In the genomic region with DNA sequence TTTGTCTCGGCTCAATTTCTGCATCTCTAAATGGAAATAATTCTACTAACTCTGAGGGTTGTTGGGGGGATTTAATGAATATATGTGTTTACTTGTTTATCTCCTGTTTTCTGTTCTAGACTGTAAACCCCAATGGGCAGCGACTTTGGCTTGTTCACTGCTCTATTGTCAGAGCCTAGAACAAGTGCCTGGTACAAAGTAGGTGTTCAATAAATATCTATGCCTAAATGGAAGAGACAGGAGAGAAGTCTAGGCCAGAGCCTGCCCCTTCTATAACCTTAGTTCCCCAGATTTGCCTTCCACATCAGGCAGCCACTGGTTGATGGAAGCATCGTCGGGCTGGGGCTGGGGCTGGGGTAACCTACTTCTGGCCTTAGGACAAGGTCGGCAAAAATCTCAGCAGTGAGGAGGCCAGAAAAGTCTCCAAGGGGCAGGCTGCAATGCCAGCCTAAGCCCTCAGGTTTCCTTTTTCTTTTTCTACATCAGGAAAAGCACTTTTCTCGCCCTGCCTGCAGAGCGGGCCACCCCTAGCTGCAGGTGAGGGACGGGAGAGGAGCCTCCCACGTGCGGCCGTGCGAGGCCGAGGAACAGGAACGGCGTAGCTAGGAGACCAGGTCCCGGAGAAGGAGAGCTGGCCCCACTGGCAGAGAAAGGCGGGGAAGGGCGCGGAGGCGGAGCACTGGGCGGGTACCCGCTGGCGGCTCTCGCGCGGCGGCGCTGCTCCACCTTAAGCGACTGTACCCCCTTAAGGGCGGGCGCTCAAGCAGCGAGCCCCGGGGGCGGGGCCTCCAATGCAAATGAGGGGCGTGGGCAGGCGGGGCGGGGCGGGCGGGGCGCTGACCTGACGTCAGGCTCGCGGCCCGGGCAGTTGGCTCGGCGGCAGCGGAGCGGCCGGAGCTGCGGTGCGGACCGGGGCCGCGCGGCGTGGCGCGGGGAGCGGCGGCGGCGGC, we compare ENCODE assay signal across 8 cellular contexts. TPM values are rescaled to one million over a fixed set of nuclear protein-coding genes. Genes with fewer than 3 reads are reported as not detected.
DNase-seq lines count a peak whose midpoint lies in the region; ATAC-seq and TF ChIP-seq lines count a peak whose summit lies in the region.

A gene (plus strand): TSS at position 867 of the 950 bp plus-strand sequence. CDS start 98 bp downstream, outside the sequence.

- H3K27me3 Mint-ChIP-seq in Caco-2 (ENCODE audit: insufficient read depth, unreplicated experiment): no peaks in the 10 kb centered on the region
- no peaks in the 10 kb centered on the region for H3K27me3 Mint-ChIP-seq in endodermal cell (ENCODE audit: insufficient read depth)
- no peaks in the 10 kb centered on the region for H3K27me3 Mint-ChIP-seq in mesothelial cell of epicardium (ENCODE audit: low read depth)

- H3K27me3 ChIP-seq in Caco-2 (replicated peaks; ENCODE audit: control insufficient read depth, insufficient read depth, low read length) (no peaks in the 10 kb centered on the region), endodermal cell (ENCODE audit: control insufficient read depth, insufficient read depth, low read length, poor library complexity, severe bottlenecking) (no peaks in the 10 kb centered on the region)

- POLR2A ChIA-PET in Caco-2 (lab: Charles Lee): interaction anchor here (0.6 to 1.5 kb wide), 14 partner anchors 11 to 514 kb away, joined by 3 to 12 read pairs (median 5); a partner anchor contains a TSS

- DNase-seq in Caco-2 (peak; percentile 96), HUDEP-2 (lab: John Stamatoyannopoulos, UW; ENCODE audit: unreplicated experiment in 76 of 76) (peak in 74 of 76 experiments; percentile 5 to 93 (median 86)), NOMO-1 treated with dmso at 0.1 percent for 144 hours (lab: John Stamatoyannopoulos, UW; ENCODE audit: unreplicated experiment) (peak; percentile 92), endodermal cell (peak; percentile 98), mesothelial cell of epicardium (ENCODE audit: low spot score in 2 of 2, unreplicated experiment in 2 of 2) (peak; percentile 84 to 90)
- DNase-seq in activated CD8-positive, alpha-beta memory T cell treated with anti-CD3 and anti-CD28 coated beads, Interleukin-2, amount 50 U/mL, for 1 hour (ENCODE audit: extremely low read depth): peak; percentile 75
- DNase-seq in stimulated activated CD8-positive, alpha-beta memory T cell treated with anti-CD3 and anti-CD28 coated beads, Interleukin-15, amount 100 ng/mL, for 4 hours (ENCODE audit: low read depth in 2 of 2): peak; percentile 85 to 86

- H3K4me3 ChIP-seq in Caco-2 (ENCODE audit: low read depth, low read length): peak within 1 kb of the TSS; percentile 91
- peak within 1 kb of the TSS; percentile 89 for H3K4me3 ChIP-seq in endodermal cell (ENCODE audit: low read length)

- H3K4me3 Mint-ChIP-seq in Caco-2 (ENCODE audit: unreplicated experiment) (peak within 1 kb of the TSS; percentile 76), endodermal cell (peak within 1 kb of the TSS; percentile 70), mesothelial cell of epicardium (peak within 1 kb of the TSS; percentile 87)

- no peaks in the 10 kb centered on the region for H3K9me3 ChIP-seq in Caco-2
- H3K9me3 ChIP-seq in endodermal cell (ENCODE audit: control insufficient read depth, low read length): no peaks in the 10 kb centered on the region

- ATAC-seq in GM21390 (IDR thresholded peaks at IDR 0.05; ENCODE audit: unreplicated experiment): peak; percentile 86

- H3K36me3 Mint-ChIP-seq in Caco-2 (ENCODE audit: insufficient read depth, unreplicated experiment): peaks cover 10% of the 10 kb centered on the region
- H3K36me3 Mint-ChIP-seq in endodermal cell (ENCODE audit: low read depth): no peaks in the 10 kb centered on the region
- H3K36me3 Mint-ChIP-seq in mesothelial cell of epicardium: no peaks in the 10 kb centered on the region

- CTCF ChIA-PET in Caco-2 (lab: Charles Lee): interaction anchor here (0.6 to 1.6 kb wide), 18 partner anchors 14 to 425 kb away, joined by 3 to 12 read pairs (median 5); a partner anchor contains a TSS

- peaks cover under 1% of the 10 kb centered on the region; the same call in 1 of the 2 replicates for H3K36me3 ChIP-seq in Caco-2 (ENCODE audit: control insufficient read depth, insufficient read depth, low read length)
- H3K36me3 ChIP-seq in endodermal cell (ENCODE audit: control insufficient read depth, insufficient read depth, low read length): no peaks in the 10 kb centered on the region

- H3K9ac ChIP-seq in endodermal cell (ENCODE audit: extremely low read depth, low read length, poor library complexity, severe bottlenecking): peak within 1 kb of the TSS; percentile 34

- H3K9me3 Mint-ChIP-seq in Caco-2 (ENCODE audit: unreplicated experiment) (no peaks in the 10 kb centered on the region), endodermal cell (no peaks in the 10 kb centered on the region), mesothelial cell of epicardium (no peaks in the 10 kb centered on the region)

- intact Hi-C loops in Caco-2 (cut with micrococcal nuclease; ENCODE audit: unreplicated experiment): loop anchor here (1.0 to 5.0 kb wide), 4 partner anchors 20 to 122 kb away; a partner anchor contains a TSS

- H3K27ac Mint-ChIP-seq in Caco-2 (ENCODE audit: unreplicated experiment) (peak within 1 kb of the TSS; percentile 77), endodermal cell (peak within 1 kb of the TSS; percentile 89), mesothelial cell of epicardium (peak within 1 kb of the TSS; percentile 74)

- no TSS peak for BruUV-seq in Caco-2 (replicated peaks; lab: Mats Ljungman, UMichigan)

- peaks cover 33% of the 10 kb centered on the region for H3K4me1 ChIP-seq in Caco-2
- H3K4me1 ChIP-seq in endodermal cell (ENCODE audit: control insufficient read depth, insufficient read depth, low read length): no peaks in the 10 kb centered on the region

- TF ChIP-seq CTCF in Caco-2 (IDR thresholded peaks at IDR 0.05; ENCODE audit: insufficient read depth in 1 of 2, low read depth in 1 of 2, low read length in 1 of 2, severe bottlenecking in 1 of 2, unreplicated experiment in 1 of 2): peak in 1 of 2 experiments; percentile 37
- TF ChIP-seq CTCF in endodermal cell (conservative IDR thresholded peaks at IDR 0.05): no peak
- TF ChIP-seq CTCF in mesothelial cell of epicardium (IDR thresholded peaks at IDR 0.05; ENCODE audit: unreplicated experiment): no peak

- peaks cover 29% of the 10 kb centered on the region for H3K4me1 Mint-ChIP-seq in Caco-2 (ENCODE audit: low read depth, unreplicated experiment)
- peaks cover 41% of the 10 kb centered on the region for H3K4me1 Mint-ChIP-seq in endodermal cell
- H3K4me1 Mint-ChIP-seq in mesothelial cell of epicardium: peaks cover 47% of the 10 kb centered on the region

- 6 to 10% methylated on average over 21 to 62 of the region's 62 CpGs for WGBS in endodermal cell (ENCODE audit: insufficient coverage in 1 of 2, insufficient read length in 1 of 2), 2 experiments

- H3K27ac ChIP-seq in endodermal cell (ENCODE audit: low read depth, low read length): no peak within 1 kb of the TSS

RNA-seq across cellular contexts. Expression of the gene that starts here (rescaled TPM):
- total RNA-seq in Caco-2 (2022) (23.2 and 28.3 TPM in 2 replicates), endodermal cell (10 to 100 TPM; 22.3 to 27.5 TPM), mesothelial cell of epicardium (19.9 to 22.0 TPM (median 20.0 TPM) in 3 replicates)
- 11.2 TPM for polyA plus RNA-seq in endodermal cell (2013, experiment 1 of 2)
- polyA plus RNA-seq in endodermal cell (2013, experiment 2 of 2): 11.5 TPM
